Comparison of ENCODE assay signal across 8 cellular contexts in genomic region chr11:6612816-6613136, GRCh38. TPM values are rescaled to one million over a fixed set of nuclear protein-coding genes. Genes with fewer than 3 reads are reported as not detected.
DNase-seq lines count a peak whose midpoint lies in the region; ATAC-seq and TF ChIP-seq lines count a peak whose summit lies in the region.

No MANE protein-coding gene starts in this region.

- H4K20me1 ChIP-seq in GM23338 (replicated peaks; ENCODE audit: insufficient read depth) = no peaks in the 10 kb centered on the region; the same call in 1 of the 2 replicates
- no peaks in the 10 kb centered on the region for H4K20me1 ChIP-seq in mammary epithelial cell (ENCODE audit: insufficient read depth, low read length)

- H3K4me3 ChIP-seq in GM23338 (peak overlapping the region; percentile 80), mammary epithelial cell (replicated peaks in 1 of 3; ENCODE audit: insufficient read depth in 1 of 3, low read depth in 2 of 3, low read length in 3 of 3) (peak overlapping the region; percentile 49 to 73 (median 63)), mesodermal cell (ENCODE audit: extremely low read depth, insufficient read depth, low read length, poor library complexity, severe bottlenecking) (peak overlapping the region; percentile 63)

- peaks cover 8% of the 10 kb centered on the region; the same call in 1 of the 2 replicates for H3F3A ChIP-seq in GM23338 (replicated peaks; ENCODE audit: low read depth)

- DNase-seq in GM23338 (ENCODE audit: low spot score) = peak; percentile 81
- DNase-seq in NCI-H128 (lab: John Stamatoyannopoulos, UW; ENCODE audit: unreplicated experiment) = peak; percentile 41
- no peak for DNase-seq in mammary epithelial cell
- no peak for DNase-seq in H4 (ENCODE audit: low spot score)
- DNase-seq in cerebellar cortex (ENCODE audit: low spot score) = no peak
- no peak for DNase-seq in activated naive CD4-positive, alpha-beta T cell treated with Interleukin-2 at 50 U/mL for 16 hours

- in situ Hi-C loops in mammary epithelial cell (cut with MboI; ENCODE audit: low sequenced_read_pairs in 2 of 2) = loop anchor here in 1 of 2 donors (10.0 kb wide), 1 partner anchor 138 kb away; the partner anchor contains the start of gene TRIM3

- TF ChIP-seq CTCF in GM12873 (IDR thresholded peaks at IDR 0.05; ENCODE audit: insufficient read depth, low read depth, low read length, missing control alignments) = peak; percentile 69
- peak; percentile 75 to 83 for TF ChIP-seq CTCF in GM23338 (conservative IDR thresholded peaks at IDR 0.05; ENCODE audit: low read depth in 2 of 2)
- TF ChIP-seq CTCF in mammary epithelial cell (conservative IDR thresholded peaks at IDR 0.05 in 1 of 2, IDR thresholded peaks at IDR 0.05 in 1 of 2; ENCODE audit: extremely low read depth in 1 of 2, insufficient read depth in 1 of 2, low read depth in 1 of 2, low read length in 2 of 2) = peak; percentile 42 to 53

- no peak overlapping the region for H3K27ac Mint-ChIP-seq in GM23338

- dilution Hi-C loops in mammary epithelial cell (cut with HindIII; ENCODE audit: low sequenced_read_pairs) = no loop called here

- no peaks in the 10 kb centered on the region for H3K27me3 ChIP-seq in GM23338 (ENCODE audit: insufficient read depth)
- H3K27me3 ChIP-seq in mammary epithelial cell (ENCODE audit: insufficient read depth, low read length) = no peaks in the 10 kb centered on the region

- H3K9me2 ChIP-seq in GM23338 (ENCODE audit: insufficient read depth) = no peaks in the 10 kb centered on the region

- H3K9ac ChIP-seq in mammary epithelial cell (ENCODE audit: insufficient read depth, low read length) = peak overlapping the region; percentile 80

- H3K4me3 Mint-ChIP-seq in GM23338 = no peak overlapping the region

- H3K9me3 ChIP-seq in mammary epithelial cell (replicated peaks; ENCODE audit: insufficient read depth, low read length) (no peaks in the 10 kb centered on the region), mesodermal cell (ENCODE audit: control insufficient read depth, low read length) (no peaks in the 10 kb centered on the region)

- H3K4me2 ChIP-seq in GM23338 (peak overlapping the region; percentile 92), mammary epithelial cell (ENCODE audit: insufficient read depth, low read depth, low read length) (peak overlapping the region; percentile 89)

- H3K27ac ChIP-seq in GM23338 (ENCODE audit: low read depth) = peak overlapping the region; percentile 99
- peak overlapping the region; percentile 86 for H3K27ac ChIP-seq in mammary epithelial cell (ENCODE audit: insufficient read depth, low read depth, low read length)
- H3K27ac ChIP-seq in mesodermal cell (ENCODE audit: low read depth, low read length, severe bottlenecking) = peak overlapping the region; percentile 98

- H2AFZ ChIP-seq in GM23338 (peak overlapping the region; percentile 83; the same call in 1 of the 2 replicates), mammary epithelial cell (ENCODE audit: low read depth, low read length) (peak overlapping the region; percentile 86)

- BruUV-seq in mammary epithelial cell (replicated peaks; lab: Mats Ljungman, UMichigan) = TSS peak; percentile 29

- peaks cover 5% of the 10 kb centered on the region for H3K4me1 Mint-ChIP-seq in GM23338

- WGBS in mammary epithelial cell (ENCODE audit: low coverage, missing lambda C conversion rate) = 4% methylated on average over 7 of the region's 7 CpGs
- 2 to 3% methylated on average over 4 to 5 of the region's 7 CpGs for WGBS in mesodermal cell (ENCODE audit: insufficient coverage in 2 of 2), 2 experiments

- peaks cover 41% of the 10 kb centered on the region for H3K36me3 Mint-ChIP-seq in GM23338 (ENCODE audit: low read depth)

- CTCF ChIA-PET in mammary epithelial cell (lab: Charles Lee; ENCODE audit: low non-redundant PET) = no interaction called here

- peak; percentile 69 for ATAC-seq in GM23338

- H3K79me2 ChIP-seq in GM23338 (replicated peaks; ENCODE audit: insufficient read depth) (peaks cover 17% of the 10 kb centered on the region), mammary epithelial cell (ENCODE audit: insufficient read depth, low read length) (peaks cover 55% of the 10 kb centered on the region)

- H3K9me3 Mint-ChIP-seq in GM23338 = no peaks in the 10 kb centered on the region

- peaks cover 20% of the 10 kb centered on the region for H3K27me3 Mint-ChIP-seq in GM23338 (ENCODE audit: insufficient read depth, low read depth, poor library complexity)

- intact Hi-C loops in mammary epithelial cell (cut with micrococcal nuclease) = no loop called here

- H3K36me3 ChIP-seq in GM23338 (ENCODE audit: insufficient read depth) (peaks cover 33% of the 10 kb centered on the region), mammary epithelial cell (ENCODE audit: insufficient read depth, low read length) (peaks cover 30% of the 10 kb centered on the region), mesodermal cell (ENCODE audit: control insufficient read depth, insufficient read depth, low read length) (peaks cover 66% of the 10 kb centered on the region)

- H3K4me1 ChIP-seq in GM23338 (ENCODE audit: insufficient read depth) (peaks cover 13% of the 10 kb centered on the region), mammary epithelial cell (ENCODE audit: insufficient read depth, low read length) (peaks cover 29% of the 10 kb centered on the region), mesodermal cell (ENCODE audit: control insufficient read depth, insufficient read depth, low read length, poor library complexity, severe bottlenecking) (peaks cover 42% of the 10 kb centered on the region)

RNA-seq across cellular contexts. Expression of gene TAF10, which starts 0.8 kb away (rescaled TPM):
- total RNA-seq in GM23338 (2014; rRNA removed; shearing (Covaris generic)) = 102 and 108 TPM in 2 replicates
- 253 and 277 TPM in 2 replicates for polyA plus RNA-seq in GM23338 (2016; fragmentation: Nextera tagmentation; extraction: Ambion mirVana)
- 100 to 1,000 TPM in 1 of 2 donors, 10 to 100 TPM in 1; 26.3 to 115 TPM for total RNA-seq in mammary epithelial cell
- polyA plus RNA-seq in mammary epithelial cell = 101 TPM
- polyA minus RNA-seq in mammary epithelial cell = 135 TPM
- 229 TPM for polyA plus RNA-seq in mesodermal cell (2013, experiment 1 of 2)
- 198 TPM for polyA plus RNA-seq in mesodermal cell (2013, experiment 2 of 2)
- 96.9 and 142 TPM in 2 replicates for total RNA-seq in H4 (2014; rRNA removed; shearing (Covaris generic))

RNA-seq across cellular contexts. Expression of gene TPP1, which starts 6.4 kb away (rescaled TPM):
- 49.7 and 73.5 TPM in 2 replicates for total RNA-seq in GM23338 (2014; rRNA removed; shearing (Covaris generic))
- polyA plus RNA-seq in GM23338 (2016; fragmentation: Nextera tagmentation; extraction: Ambion mirVana) (18.7 and 21.7 TPM in 2 replicates), mammary epithelial cell (60.5 TPM)
- total RNA-seq in mammary epithelial cell = 10 to 100 TPM; 59.2 to 73.9 TPM
- 99.5 TPM for polyA minus RNA-seq in mammary epithelial cell
- polyA plus RNA-seq in mesodermal cell (2013, experiment 1 of 2) = 66.1 TPM
- polyA plus RNA-seq in mesodermal cell (2013, experiment 2 of 2) = 56.8 TPM
- total RNA-seq in H4 (2014; rRNA removed; shearing (Covaris generic)) = 26.3 and 29.1 TPM in 2 replicates

RNA-seq across cellular contexts. Expression of gene ILK, which starts 9.2 kb away (rescaled TPM):
- 75.1 and 91.0 TPM in 2 replicates for total RNA-seq in GM23338 (2014; rRNA removed; shearing (Covaris generic))
- polyA plus RNA-seq in GM23338 (2016; fragmentation: Nextera tagmentation; extraction: Ambion mirVana) = 62.6 and 64.5 TPM in 2 replicates
- total RNA-seq in mammary epithelial cell = 100 to 1,000 TPM in 1 of 2 donors, 10 to 100 TPM in 1; 87.9 to 136 TPM
- polyA plus RNA-seq in mammary epithelial cell = 175 TPM
- polyA minus RNA-seq in mammary epithelial cell = 199 TPM
- 226 TPM for polyA plus RNA-seq in mesodermal cell (2013, experiment 1 of 2)
- polyA plus RNA-seq in mesodermal cell (2013, experiment 2 of 2) = 200 TPM
- total RNA-seq in H4 (2014; rRNA removed; shearing (Covaris generic)) = 139 and 144 TPM in 2 replicates

RNA-seq across cellular contexts. Expression of gene RRP8, which starts 9.4 kb away (rescaled TPM):
- 7.4 and 9.8 TPM in 2 replicates for total RNA-seq in GM23338 (2014; rRNA removed; shearing (Covaris generic))
- polyA plus RNA-seq in GM23338 (2016; fragmentation: Nextera tagmentation; extraction: Ambion mirVana) (13.5 and 13.7 TPM in 2 replicates), mammary epithelial cell (11.5 TPM)
- 10 to 100 TPM in 1 of 2 donors, 1 to 10 TPM in 1; 9.7 to 20.6 TPM for total RNA-seq in mammary epithelial cell
- 11.0 TPM for polyA minus RNA-seq in mammary epithelial cell
- 13.1 TPM for polyA plus RNA-seq in mesodermal cell (2013, experiment 1 of 2)
- polyA plus RNA-seq in mesodermal cell (2013, experiment 2 of 2) = 12.7 TPM
- total RNA-seq in H4 (2014; rRNA removed; shearing (Covaris generic)) = 20.7 and 21.6 TPM in 2 replicates

RNA-seq across cellular contexts. Expression of gene DCHS1, which starts 42.8 kb away (rescaled TPM):
- total RNA-seq in GM23338 (2014; rRNA removed; shearing (Covaris generic)) = 16.5 and 20.7 TPM in 2 replicates
- 1.9 and 2.3 TPM in 2 replicates for polyA plus RNA-seq in GM23338 (2016; fragmentation: Nextera tagmentation; extraction: Ambion mirVana)
- total RNA-seq in mammary epithelial cell = under 1 TPM; 0.50 to 0.59 TPM
- 0.05 TPM for polyA plus RNA-seq in mammary epithelial cell
- 0.05 TPM for polyA minus RNA-seq in mammary epithelial cell
- 61.7 TPM for polyA plus RNA-seq in mesodermal cell (2013, experiment 1 of 2)
- 45.3 TPM for polyA plus RNA-seq in mesodermal cell (2013, experiment 2 of 2)
- total RNA-seq in H4 (2014; rRNA removed; shearing (Covaris generic)) = 0.08 and 0.19 TPM in 2 replicates

Comparison
In these comparisons a context has a peak if more than half of its experiments do, and no peak if none do; other contexts are left out.
1. DNase-seq: peak in GM23338 (single experiment) and NCI-H128 (single experiment); none in mammary epithelial cell (single experiment), H4 (single experiment), cerebellar cortex (single experiment) and activated naive CD4-positive, alpha-beta T cell treated with Interleukin-2 at 50 U/mL for 16 hours (single experiment).
2. Peak in every context shown above with its lines, with median percentiles within 50 percentile points of each other: CTCF ChIP-seq, H3K27ac ChIP-seq and H3K4me3 ChIP-seq.